In genomic region chr2:206085742-206086445, GRCh38 we compare ENCODE assay signal across 8 cellular contexts. TPM values are rescaled to one million over a fixed set of nuclear protein-coding genes. Genes with fewer than 3 reads are reported as not detected.
DNase-seq lines count a peak whose midpoint lies in the region; TF ChIP-seq lines count a peak whose summit lies in the region.

TSS of gene INO80D (minus strand) at chr2:206086174. CDS start at chr2:206063016, 23,158 bp downstream.

- no peaks in the 10 kb centered on the region for H3K9me3 Mint-ChIP-seq in activated naive CD4-positive, alpha-beta T cell treated with anti-CD3 and anti-CD28 coated beads, Interleukin-2, amount 10 ng/mL, durations not matched to agents 7 days and 5 days
- H3K9me3 Mint-ChIP-seq in osteocyte (ENCODE audit: unreplicated experiment), result no peaks in the 10 kb centered on the region

- TF ChIP-seq CTCF in osteocyte (IDR thresholded peaks at IDR 0.05), result peak; percentile 49

- DNase-seq in GM03348 (ENCODE audit: low spot score) (peak; percentile 88), HAP-1 (ENCODE audit: low spot score in 2 of 2) (peak; percentile 79 to 82), MG63 (peak; percentile 80), SK-N-DZ (ENCODE audit: low spot score) (peak; percentile 89), glomerular visceral epithelial cell (ENCODE audit: extremely low spot score) (peak; percentile 87), osteocyte (ENCODE audit: extremely low spot score, unreplicated experiment) (peak; percentile 90)
- DNase-seq in activated naive CD4-positive, alpha-beta T cell treated with anti-CD3 and anti-CD28 coated beads, Interleukin-2, amount 10 ng/mL, durations not matched to agents 7 days and 5 days, result peak; percentile 86

- H3K4me3 Mint-ChIP-seq in activated naive CD4-positive, alpha-beta T cell treated with anti-CD3 and anti-CD28 coated beads, Interleukin-2, amount 10 ng/mL, durations not matched to agents 7 days and 5 days, result peak within 1 kb of the TSS; percentile 99
- peak within 1 kb of the TSS; percentile 98 for H3K4me3 Mint-ChIP-seq in osteocyte (ENCODE audit: unreplicated experiment)

- H3K27me3 ChIP-seq in HAP-1 (ENCODE audit: low read depth), result no peaks in the 10 kb centered on the region
- H3K27me3 ChIP-seq in MG63, result no peaks in the 10 kb centered on the region
- no peaks in the 10 kb centered on the region for H3K27me3 ChIP-seq in thymus (ENCODE audit: control insufficient read depth, insufficient read depth)

- peak within 1 kb of the TSS; percentile 99 for H3K27ac ChIP-seq in thymus (ENCODE audit: low read depth)

- H3K4me3 ChIP-seq in HAP-1 (peak within 1 kb of the TSS; percentile 72), MG63 (peak within 1 kb of the TSS; percentile 64), thymus (ENCODE audit: low read length) (peak within 1 kb of the TSS; percentile 95)

- H3K4me1 ChIP-seq in HAP-1, result peaks cover 24% of the 10 kb centered on the region
- peaks cover 9% of the 10 kb centered on the region for H3K4me1 ChIP-seq in thymus (ENCODE audit: control insufficient read depth, insufficient read depth, low read length)

- peak within 1 kb of the TSS; percentile 100 for H3K27ac Mint-ChIP-seq in activated naive CD4-positive, alpha-beta T cell treated with anti-CD3 and anti-CD28 coated beads, Interleukin-2, amount 10 ng/mL, durations not matched to agents 7 days and 5 days
- H3K27ac Mint-ChIP-seq in osteocyte (ENCODE audit: unreplicated experiment), result peak within 1 kb of the TSS; percentile 100

- H3K36me3 Mint-ChIP-seq in activated naive CD4-positive, alpha-beta T cell treated with anti-CD3 and anti-CD28 coated beads, Interleukin-2, amount 10 ng/mL, durations not matched to agents 7 days and 5 days, result peaks cover 21% of the 10 kb centered on the region
- no peaks in the 10 kb centered on the region for H3K36me3 Mint-ChIP-seq in osteocyte (ENCODE audit: unreplicated experiment)

- CTCF ChIA-PET in activated naive CD4-positive, alpha-beta T cell treated with anti-CD3 and anti-CD28 coated beads, Interleukin-2, amount 10 ng/mL, durations not matched to agents 7 days and 5 days (lab: Charles Lee), result interaction anchor here (0.6 to 1.2 kb wide), 7 partner anchors 9 to 80 kb away, joined by 3 to 4 read pairs (median 3); no protein-coding TSS in a partner anchor

- H3K36me3 ChIP-seq in HAP-1 (replicated peaks) (no peaks in the 10 kb centered on the region; the same call in 1 of the 2 replicates), MG63 (peaks cover 12% of the 10 kb centered on the region), thymus (ENCODE audit: control insufficient read depth, insufficient read depth) (no peaks in the 10 kb centered on the region)

- in situ Hi-C loops in HAP-1 (cut with MboI; ENCODE audit: low sequenced_read_pairs), result no loop called here

- H3K4me1 Mint-ChIP-seq in activated naive CD4-positive, alpha-beta T cell treated with anti-CD3 and anti-CD28 coated beads, Interleukin-2, amount 10 ng/mL, durations not matched to agents 7 days and 5 days, result peaks cover 36% of the 10 kb centered on the region
- H3K4me1 Mint-ChIP-seq in osteocyte (ENCODE audit: unreplicated experiment), result peaks cover 26% of the 10 kb centered on the region

- WGBS in thymus, result under 1% methylated on average over 39 of the region's 39 CpGs

- H3K9me3 ChIP-seq in HAP-1, result no peaks in the 10 kb centered on the region
- no peaks in the 10 kb centered on the region for H3K9me3 ChIP-seq in MG63
- H3K9me3 ChIP-seq in thymus (ENCODE audit: control insufficient read depth), result no peaks in the 10 kb centered on the region

- H3K27me3 Mint-ChIP-seq in activated naive CD4-positive, alpha-beta T cell treated with anti-CD3 and anti-CD28 coated beads, Interleukin-2, amount 10 ng/mL, durations not matched to agents 7 days and 5 days, result no peaks in the 10 kb centered on the region
- H3K27me3 Mint-ChIP-seq in osteocyte (ENCODE audit: unreplicated experiment), result no peaks in the 10 kb centered on the region

RNA-seq across cellular contexts. Expression of gene INO80D, which starts in this region (rescaled TPM):
- 1.1 and 3.5 TPM in 2 replicates for total RNA-seq in MG63 (2014; rRNA removed; shearing (Covaris generic); ENCODE audit: low replicate concordance)
- 2.6 and 3.0 TPM in 2 replicates for polyA plus RNA-seq in SK-N-DZ (2014; cell fraction: cytosol; rRNA removed)
- 3.8 and 5.7 TPM in 2 replicates for polyA plus RNA-seq in SK-N-DZ (2014; cell fraction: nucleus; rRNA removed)
- 16.2 and 18.9 TPM in 2 replicates for total RNA-seq in osteocyte
- polyA plus RNA-seq in thymus, result 3.6 TPM

Comparison
In these comparisons a context has a peak if more than half of its experiments do, and no peak if none do; other contexts are left out.
1. Peak in every context shown above with its lines: DNase-seq, H3K4me3 ChIP-seq and H3K27ac ChIP-seq.